Comparison of ENCODE assay signal across 21 cellular contexts in the genomic region with DNA sequence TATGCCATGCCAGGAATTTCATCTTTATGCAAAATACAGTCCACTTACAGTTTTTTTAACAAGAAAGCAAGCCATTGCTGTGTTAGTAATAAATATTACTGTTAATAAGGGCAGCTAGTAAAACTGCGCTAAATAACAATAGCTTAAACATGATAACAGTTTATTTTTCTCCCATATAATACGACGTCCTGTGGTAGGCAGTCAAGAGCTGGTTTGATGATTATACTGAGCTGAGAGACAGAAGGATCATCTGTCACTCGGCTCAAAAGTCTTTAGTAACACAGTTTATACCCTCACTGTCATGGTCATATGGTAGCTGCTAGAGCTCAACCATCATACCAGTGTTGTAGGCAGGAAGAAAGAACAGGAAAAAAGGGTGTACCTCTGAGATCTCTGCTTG. TPM values are rescaled to one million over a fixed set of nuclear protein-coding genes. Genes with fewer than 3 reads are reported as not detected.
"Had no signal": no experiment of that assay in that cellular context is flagged by ENCODE, and none has a peak within 500 bp of the region (broad histone marks: within the 10 kb centered on the region; RNA-seq: fewer than 3 reads in every experiment).

No MANE protein-coding gene starts in this region.

- H3K36me3 ChIP-seq: Peyer's patch, SJCRH30 had no signal

- FAIRE-seq: HepG2 had no signal

- DNase-seq: IMR-90, Karpas-422, KG1, MV-4-11, NCI-H1048, NCI-H1105, NCI-H2029 treated with DMSO at 0.1 percent for 48 hours, NCI-H2171, NCI-H226, NCI-H446, NCI-H510A, NCI-H524 treated with DMSO at 0.1 percent for 48 hours, PC-9, Peyer's patch, SHP77 treated with DMSO at 0.1 percent for 48 hours, SJCRH30, T-helper 1 cell had no signal

- H3K27ac ChIP-seq: PC-9, Peyer's patch, SJCRH30 had no signal

- H3K4me3 ChIP-seq: PC-9, Peyer's patch, SJCRH30 had no signal

- H3K9me3 ChIP-seq: Peyer's patch, SJCRH30 had no signal

- H3K4me1 ChIP-seq: Peyer's patch, SJCRH30 had no signal

- H3K27me3 ChIP-seq: Peyer's patch, SJCRH30 had no signal

RNA-seq across cellular contexts. Expression of gene ANGPTL5, which starts 29.1 kb away (rescaled TPM):
- total RNA-seq: HepG2, HT1080, IMR-90, MCF 10A, PC-9, Peyer's patch, RPMI7951, SJCRH30 had no signal
- polyA plus RNA-seq: HepG2, IMR-90 had no signal
